ENCODE assay signal across 17 cellular contexts in genomic region chr3:88440701-88441100, GRCh38.
DNase-seq lines count a peak whose midpoint lies in the region; ATAC-seq and TF ChIP-seq lines count a peak whose summit lies in the region.
"Had no signal": no experiment of that assay in that cellular context is flagged by ENCODE, and none has a peak within 500 bp of the region (broad histone marks: within the 10 kb centered on the region; RNA-seq: fewer than 3 reads in every experiment).

No MANE protein-coding gene starts in this region.

- H3K27me3 ChIP-seq in SU-DHL-6 (ENCODE audit: low read length): no peaks in the 10 kb centered on the region
- no peaks in the 10 kb centered on the region for H3K27me3 ChIP-seq in mammary epithelial cell (ENCODE audit: insufficient read depth, low read length)
- no peaks in the 10 kb centered on the region for H3K27me3 ChIP-seq in stomach
- H3K27me3 ChIP-seq: neural progenitor cell had no signal

- no peaks in the 10 kb centered on the region for H3F3A ChIP-seq in SU-DHL-6 (ENCODE audit: insufficient read depth)

- in situ Hi-C loops in mammary epithelial cell (cut with MboI; ENCODE audit: low sequenced_read_pairs in 2 of 2): no loop called here

- H3K79me2 ChIP-seq in SU-DHL-6 (ENCODE audit: insufficient read depth, low read length) (no peaks in the 10 kb centered on the region), mammary epithelial cell (ENCODE audit: insufficient read depth, low read length) (no peaks in the 10 kb centered on the region)

- H3K4me1 ChIP-seq in mammary epithelial cell (ENCODE audit: insufficient read depth, low read length): no peaks in the 10 kb centered on the region
- H3K4me1 ChIP-seq in stomach: no peaks in the 10 kb centered on the region
- H3K4me1 ChIP-seq: neural progenitor cell had no signal

- H3K4me3 ChIP-seq in SU-DHL-6 (ENCODE audit: insufficient read depth, low read length, poor library complexity, severe bottlenecking): no peak overlapping the region
- no peak overlapping the region for H3K4me3 ChIP-seq in mammary epithelial cell (replicated peaks in 1 of 3; ENCODE audit: insufficient read depth in 1 of 3, low read depth in 2 of 3, low read length in 3 of 3)
- no peak overlapping the region for H3K4me3 ChIP-seq in stomach
- H3K4me3 ChIP-seq: neural progenitor cell had no signal

- H3K27ac ChIP-seq in SU-DHL-6 (ENCODE audit: low read depth, low read length) (no peak overlapping the region), mammary epithelial cell (ENCODE audit: insufficient read depth, low read depth, low read length) (no peak overlapping the region), stomach (no peak overlapping the region)
- H3K27ac ChIP-seq: neural progenitor cell had no signal

- DNase-seq in mammary epithelial cell (no peak), stomach (no peak), NCI-H446 treated with DMSO at 0.1 percent for 48 hours (lab: John Stamatoyannopoulos, UW) (no peak), DMS79 (lab: John Stamatoyannopoulos, UW) (no peak)
- DNase-seq: activated CD4-positive, CD25-positive, alpha-beta regulatory T cell treated with anti-CD3 and anti-CD28 coated beads, Interleukin-2, amount 50 U/mL, for 72 hours; activated naive CD8-positive, alpha-beta T cell treated with anti-CD3 and anti-CD28 coated beads, Interleukin-2, amount 10 ng/mL, durations not matched to agents 7 days and 5 days; DMS153; effector memory CD8-positive, alpha-beta T cell; NCI-H1930; NCI-H526; SW 1271 had no signal

- dilution Hi-C loops in mammary epithelial cell (cut with HindIII; ENCODE audit: low sequenced_read_pairs): no loop called here

- H3K9me2 ChIP-seq in SU-DHL-6 (replicated peaks; ENCODE audit: insufficient read depth, low read length): no peaks in the 10 kb centered on the region

- H3K36me3 ChIP-seq in SU-DHL-6 (ENCODE audit: low read length) (0 out of 2 replicates have a peak, but pooled peaks cover 3% of the 10 kb centered on the region), mammary epithelial cell (ENCODE audit: insufficient read depth, low read length) (no peaks in the 10 kb centered on the region), stomach (no peaks in the 10 kb centered on the region)
- H3K36me3 ChIP-seq: neural progenitor cell had no signal

- CTCF ChIA-PET in mammary epithelial cell (lab: Charles Lee; ENCODE audit: low non-redundant PET): no interaction called here

- H3K9me3 ChIP-seq in SU-DHL-6 (ENCODE audit: insufficient read depth, low read length) (no peaks in the 10 kb centered on the region), mammary epithelial cell (replicated peaks; ENCODE audit: insufficient read depth, low read length) (no peaks in the 10 kb centered on the region), stomach (no peaks in the 10 kb centered on the region)

- TF ChIP-seq EP300 in stomach (IDR thresholded peaks at IDR 0.05): no peak

- no peak for TF ChIP-seq POLR2A in stomach (IDR thresholded peaks at IDR 0.05)

- no peaks in the 10 kb centered on the region for H4K20me1 ChIP-seq in SU-DHL-6 (ENCODE audit: low read depth, low read length)
- H4K20me1 ChIP-seq in mammary epithelial cell (ENCODE audit: insufficient read depth, low read length): no peaks in the 10 kb centered on the region

- H3K9ac ChIP-seq in SU-DHL-6 (ENCODE audit: low read length) (no peak overlapping the region), mammary epithelial cell (ENCODE audit: insufficient read depth, low read length) (no peak overlapping the region)
- H3K9ac ChIP-seq: neural progenitor cell had no signal

- peak; percentile 72 for ATAC-seq in GM18502 (IDR thresholded peaks at IDR 0.05; ENCODE audit: poor library complexity, unreplicated experiment)
- peak; percentile 57 for ATAC-seq in GM19468 (IDR thresholded peaks at IDR 0.05; ENCODE audit: extremely low read depth, unreplicated experiment)
- peak; percentile 59 for ATAC-seq in HG02981 (IDR thresholded peaks at IDR 0.05; ENCODE audit: unreplicated experiment)
- ATAC-seq: effector memory CD8-positive, alpha-beta T cell; Panc1 had no signal

- H2AFZ ChIP-seq in SU-DHL-6 (ENCODE audit: low read depth, low read length, severe bottlenecking) (no peak overlapping the region), mammary epithelial cell (ENCODE audit: low read depth, low read length) (no peak overlapping the region)
- H2AFZ ChIP-seq: neural progenitor cell had no signal

- no TSS peak for BruUV-seq in mammary epithelial cell (replicated peaks; lab: Mats Ljungman, UMichigan)

- peak overlapping the region; percentile 32 for H3K4me2 ChIP-seq in SU-DHL-6 (ENCODE audit: low read depth, low read length, poor library complexity, severe bottlenecking)
- H3K4me2 ChIP-seq in mammary epithelial cell (ENCODE audit: insufficient read depth, low read depth, low read length): no peak overlapping the region
- H3K4me2 ChIP-seq: neural progenitor cell had no signal

- WGBS in mammary epithelial cell (ENCODE audit: low coverage, missing lambda C conversion rate): 45% methylated on average over 1 of the region's 1 CpG
- WGBS in stomach, 5 donors: 56 to 72% (median 64%) methylated on average over 1 of the region's 1 CpG

- TF ChIP-seq CTCF in SU-DHL-6 (IDR thresholded peaks at IDR 0.05; ENCODE audit: insufficient read depth, low read length, poor library complexity, severe bottlenecking): no peak
- no peak for TF ChIP-seq CTCF in mammary epithelial cell (conservative IDR thresholded peaks at IDR 0.05 in 1 of 2, IDR thresholded peaks at IDR 0.05 in 1 of 2; ENCODE audit: extremely low read depth in 1 of 2, insufficient read depth in 1 of 2, low read depth in 1 of 2, low read length in 2 of 2)
- TF ChIP-seq CTCF in stomach (IDR thresholded peaks at IDR 0.05): no peak

- intact Hi-C loops in mammary epithelial cell (cut with micrococcal nuclease): no loop called here
- intact Hi-C loops in stomach (cut with DNase I; ENCODE audit: low total_unique reads): no loop called here
